In genomic region chr1:121208375-121208774, GRCh38 we compare ENCODE assay signal across 1 cellular context. TPM values are rescaled to one million over a fixed set of nuclear protein-coding genes. Genes with fewer than 3 reads are reported as not detected.
"Had no signal": no experiment of that assay in that cellular context is flagged by ENCODE, and none has a peak within 500 bp of the region (broad histone marks: within the 10 kb centered on the region; RNA-seq: fewer than 3 reads in every experiment).

No MANE protein-coding gene starts in this region.

RNA-seq across cellular contexts. Expression of gene FAM72B, which starts 24.2 kb away (rescaled TPM):
- total RNA-seq: left ventricle myocardium inferior had no signal
